8 cellular contexts compared by ENCODE assay signal in the genomic region with DNA sequence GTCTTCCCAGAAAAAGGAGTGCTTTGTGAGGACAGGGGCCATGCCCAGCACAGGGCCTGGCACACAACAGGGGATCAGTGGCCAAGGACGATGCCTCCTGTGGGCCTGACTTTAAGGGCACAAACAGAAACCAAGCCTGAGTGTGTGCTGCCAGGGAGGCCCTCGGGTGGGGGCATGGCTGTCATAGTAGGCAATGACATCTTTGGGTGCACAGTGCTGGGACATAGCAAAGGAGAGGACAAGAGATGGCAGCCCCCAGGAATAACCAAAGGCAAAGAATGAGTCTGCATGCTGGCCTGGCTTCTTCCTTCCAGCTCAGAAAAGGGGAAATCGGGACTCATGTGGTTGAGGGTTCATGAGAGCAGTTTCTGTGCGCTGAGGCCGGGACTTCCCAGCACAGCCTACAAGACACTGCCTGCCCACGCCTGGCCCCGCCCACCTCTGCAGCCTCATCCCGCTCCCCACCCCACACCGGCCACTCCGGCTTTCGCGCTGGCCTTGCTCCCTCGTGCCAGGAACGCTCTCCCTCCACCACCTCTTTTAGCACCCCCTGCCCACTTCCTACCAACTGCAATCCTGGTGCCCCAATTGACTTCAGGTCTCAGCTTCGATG. TPM values are rescaled to one million over a fixed set of nuclear protein-coding genes. Genes with fewer than 3 reads are reported as not detected.
A peak's percentile ranks its signal among the peaks of the same experiment; 100 is the strongest.
DNase-seq lines count a peak whose midpoint lies in the region; ATAC-seq lines count a peak whose summit lies in the region.

No MANE protein-coding gene starts in this region.

- H3K4me1 Mint-ChIP-seq in activated T-cell treated with anti-CD3 and anti-CD28 coated beads, Interleukin-2, amount 50 U/mL, for 72 hours (ENCODE audit: low read depth) = peaks cover 38% of the 10 kb centered on the region

- no peaks in the 10 kb centered on the region for H3K9me3 Mint-ChIP-seq in activated T-cell treated with anti-CD3 and anti-CD28 coated beads, Interleukin-2, amount 50 U/mL, for 72 hours

- peak in 1 of 2 donors; percentile 54 for DNase-seq in activated T-cell treated with anti-CD3 and anti-CD28 coated beads, Interleukin-2, amount 50 U/mL, for 72 hours
- peak; percentile 79 for DNase-seq in medulla oblongata (ENCODE audit: extremely low spot score)
- DNase-seq in NCI-H1417 treated with DMSO at 0.1 percent for 48 hours (lab: John Stamatoyannopoulos, UW) = no peak
- DNase-seq in LoVo (ENCODE audit: low spot score) = no peak
- no peak for DNase-seq in effector CD4-positive, alpha-beta T cell

- no peak overlapping the region for H3K27ac Mint-ChIP-seq in activated T-cell treated with anti-CD3 and anti-CD28 coated beads, Interleukin-2, amount 50 U/mL, for 72 hours

- peak overlapping the region; percentile 86 to 97 for H3K4me3 Mint-ChIP-seq in activated T-cell treated with anti-CD3 and anti-CD28 coated beads, Interleukin-2, amount 50 U/mL, for 72 hours

- H3K27me3 Mint-ChIP-seq in activated T-cell treated with anti-CD3 and anti-CD28 coated beads, Interleukin-2, amount 50 U/mL, for 72 hours (ENCODE audit: low read depth) = peaks cover 82% of the 10 kb centered on the region

- peak; percentile 61 for ATAC-seq in GM19025 (IDR thresholded peaks at IDR 0.05; ENCODE audit: low read depth, unreplicated experiment)
- peak; percentile 58 for ATAC-seq in HG02884 (IDR thresholded peaks at IDR 0.05; ENCODE audit: unreplicated experiment)
- peak; percentile 61 to 67 for ATAC-seq in activated T-cell treated with anti-CD3 and anti-CD28 coated beads, Interleukin-2, amount 50 U/mL, for 72 hours (replicated peaks in 1 of 2)
- no peak for ATAC-seq in GM21367 (IDR thresholded peaks at IDR 0.05; ENCODE audit: unreplicated experiment)

- H3K36me3 Mint-ChIP-seq in activated T-cell treated with anti-CD3 and anti-CD28 coated beads, Interleukin-2, amount 50 U/mL, for 72 hours (ENCODE audit: insufficient read depth in 2 of 2) = peaks cover 1 to 6% of the 10 kb centered on the region in 2 donors

RNA-seq across cellular contexts. Expression of a gene that starts 13.8 kb away (rescaled TPM):
- not detected for total RNA-seq in activated T-cell treated with anti-CD3 and anti-CD28 coated beads, Interleukin-2, amount 50 U/mL, for 72 hours
